ENCODE assay signal across 8 cellular contexts in the genomic region with DNA sequence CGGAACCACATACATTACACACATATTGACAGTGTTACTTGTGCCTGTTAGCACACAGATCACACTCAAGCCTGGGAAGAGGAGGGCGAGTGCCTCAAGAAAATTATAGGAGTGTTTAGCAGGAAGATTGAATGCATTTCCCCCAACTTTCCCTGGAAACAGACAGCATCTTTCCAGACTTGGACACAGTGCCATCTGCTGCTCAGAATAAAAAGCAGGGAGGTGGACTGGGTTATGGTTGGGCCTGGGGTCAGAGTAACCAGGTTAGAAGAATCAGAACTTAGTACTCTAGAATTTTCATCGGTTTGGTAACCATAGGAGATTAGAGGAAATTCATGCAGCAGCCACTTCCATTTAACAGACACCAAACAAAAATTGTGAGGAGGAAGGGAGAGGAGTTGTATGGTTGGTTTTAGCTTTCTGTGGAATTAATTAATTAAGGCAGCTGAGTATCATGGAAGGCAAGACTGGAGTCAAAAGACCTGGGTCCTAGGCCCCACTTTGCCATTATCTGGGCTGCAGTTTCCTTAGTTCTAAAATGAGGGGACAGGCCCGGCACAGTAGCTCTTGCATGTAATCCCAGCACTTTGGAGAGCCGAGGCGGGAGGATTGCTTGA. TPM values are rescaled to one million over a fixed set of nuclear protein-coding genes. Genes with fewer than 3 reads are reported as not detected.
DNase-seq lines count a peak whose midpoint lies in the region; ATAC-seq, FAIRE-seq and TF ChIP-seq lines count a peak whose summit lies in the region.

No MANE protein-coding gene starts in this region.

- no peaks in the 10 kb centered on the region for H3K36me3 Mint-ChIP-seq in HFFc6 (ENCODE audit: low read depth)

- no TSS peak for BruUV-seq in HepG2 (replicated peaks; lab: Mats Ljungman, UMichigan)

- peaks cover 12% of the 10 kb centered on the region for H3K27me3 Mint-ChIP-seq in HFFc6 (ENCODE audit: insufficient read depth)

- peak; percentile 50 for FAIRE-seq in HepG2 (lab: Jason Lieb, UNC)

- no peaks in the 10 kb centered on the region for H3K4me1 Mint-ChIP-seq in HFFc6 (ENCODE audit: low read depth)

- no peak for TF ChIP-seq POLR2A in HepG2 (IDR thresholded peaks at IDR 0.05; ENCODE audit: insufficient read depth in 1 of 2, low read depth in 2 of 2, low read length in 2 of 2)

- POLR2A ChIA-PET in HepG2 (lab: Yijun Ruan, JAX): no interaction called here

- H3K9ac ChIP-seq in HepG2 (ENCODE audit: insufficient read depth, low read depth, low read length): no peak overlapping the region

- H3K9me3 ChIP-seq in HepG2 (ENCODE audit: low read length): no peaks in the 10 kb centered on the region

- in situ Hi-C loops in astrocyte of the spinal cord (cut with HindIII; ENCODE audit: low sequenced_read_pairs) (no loop called here), HepG2 (cut with HindIII; ENCODE audit: extremely low pct_ligation_motif_present, low pct_unique_long_range_greater_than_20kb) (no loop called here)

- TF ChIP-seq EP300 in HepG2 (IDR thresholded peaks at IDR 0.05; ENCODE audit: low read depth in 2 of 2, low read length in 2 of 2) (no peak), HepG2 (CRISPR knock-in tag; IDR thresholded peaks at IDR 0.05; ENCODE audit: borderline replicate concordance) (no peak)

- H4K20me1 ChIP-seq in HepG2 (ENCODE audit: insufficient read depth, low read length): no peaks in the 10 kb centered on the region

- CTCF ChIA-PET in HepG2 (lab: Yijun Ruan, JAX; ENCODE audit: low intra/inter-chr PET ratio, low total read pairs): no interaction called here

- H3K4me3 ChIP-seq in AG09309 (ENCODE audit: control insufficient read depth, low read depth, low read length) (no peak overlapping the region), astrocyte of the spinal cord (ENCODE audit: low read depth, low read length) (no peak overlapping the region), HepG2 (replicated peaks in 1 of 3; ENCODE audit: insufficient read depth in 1 of 3, low read depth in 2 of 3, low read length in 3 of 3) (no peak overlapping the region)

- H3K9me3 Mint-ChIP-seq in HFFc6: no peaks in the 10 kb centered on the region

- no peaks in the 10 kb centered on the region for H3K4me1 ChIP-seq in HepG2 (ENCODE audit: insufficient read depth, low read length)

- no peaks in the 10 kb centered on the region for H3K79me2 ChIP-seq in HepG2 (ENCODE audit: insufficient read depth, low read length)

- no peak overlapping the region for H2AFZ ChIP-seq in HepG2 (ENCODE audit: low read length)

- TF ChIP-seq RAD21 in HepG2 (CRISPR knock-in tag; IDR thresholded peaks at IDR 0.05): no peak

- H3K36me3 ChIP-seq in HepG2 (replicated peaks in 1 of 2; ENCODE audit: control insufficient read depth in 1 of 2, insufficient read depth in 2 of 2, low read length in 2 of 2): no peaks in the 10 kb centered on the region

- ATAC-seq in HepG2 (peak; percentile 75), GM21529 (IDR thresholded peaks at IDR 0.05; ENCODE audit: unreplicated experiment) (no peak), omental fat pad (ENCODE audit: low FRiP score) (no peak)

- no peak for DNase-seq in AG09309 (ENCODE audit: low read depth)
- DNase-seq in HFFc6: no peak
- peak; percentile 25 for DNase-seq in astrocyte of the spinal cord (ENCODE audit: low read depth, low spot score)
- no peak for DNase-seq in HepG2 (ENCODE audit: low spot score)
- no peak for DNase-seq in OCI-M1 (lab: John Stamatoyannopoulos, UW)
- DNase-seq in omental fat pad (ENCODE audit: low spot score): no peak
- DNase-seq in globus pallidus (ENCODE audit: low spot score): no peak

- WGBS in HepG2 (ENCODE audit: low lambda C conversion rate): 35% methylated on average over 6 of the region's 6 CpGs

- no peak overlapping the region for H3K4me3 Mint-ChIP-seq in HFFc6

- H3K27ac ChIP-seq in HepG2 (ENCODE audit: extremely low read length, insufficient read depth, low read length): no peak overlapping the region

- H3K4me2 ChIP-seq in HepG2 (ENCODE audit: low read depth, low read length): no peak overlapping the region

- intact Hi-C loops in HepG2 (cut with micrococcal nuclease; ENCODE audit: unreplicated experiment): no loop called here

- peaks cover 0 to 12% of the 10 kb centered on the region in 2 experiments; a peak in 3 of 5 replicates for H3K27me3 ChIP-seq in HepG2 (ENCODE audit: control insufficient read depth in 1 of 2, insufficient read depth in 2 of 2, low read length in 2 of 2)

- H3K27ac Mint-ChIP-seq in HFFc6: no peak overlapping the region

- TF ChIP-seq CTCF in AG09309 (IDR thresholded peaks at IDR 0.05; ENCODE audit: control insufficient read depth, insufficient read depth, low read depth, low read length, missing control alignments) (peak; percentile 41), HFFc6 (IDR thresholded peaks at IDR 0.05) (peak; percentile 68), astrocyte of the spinal cord (IDR thresholded peaks at IDR 0.05; ENCODE audit: low read depth, low read length) (peak; percentile 54), HepG2 (CRISPR knock-in tag; IDR thresholded peaks at IDR 0.05) (peak; percentile 54), omental fat pad (IDR thresholded peaks at IDR 0.05) (no peak)

TF ChIP-seq in HepG2, 621 proteins besides CTCF, POLR2A, EP300 and RAD21 (continues in another document):
- no peak for TF ChIP-seq KDM3A (CRISPR knock-in tag; IDR thresholded peaks at IDR 0.05; ENCODE audit: low read depth)

RNA-seq across cellular contexts. Expression of gene OPTN, which starts 43.4 kb away (rescaled TPM):
- 10 to 100 TPM; 79.9 to 90.3 (median 83.0) TPM for total RNA-seq in HFFc6 (2021; fragmentation: NEBNext Ultra II Directional; extraction: Animal tissue kit (Norgen Biotek cat#: 25700))
- total RNA-seq in HepG2 (2016; rRNA removed; fragmentation: Illumina TruSeq; extraction: Trizol): 13.4 and 16.9 TPM in 2 replicates
- total RNA-seq in HepG2 (2016; cell fraction: cytosol; rRNA removed; fragmentation: Illumina TruSeq; extraction: Trizol; ENCODE audit: low read depth): 11.6 and 11.9 TPM in 2 replicates
- 13.1 and 15.3 TPM in 2 replicates for total RNA-seq in HepG2 (2016; cell fraction: insoluble cytoplasmic fraction; rRNA removed; fragmentation: Illumina TruSeq; extraction: Trizol)
- 17.8 and 18.8 TPM in 2 replicates for total RNA-seq in HepG2 (2016; cell fraction: membrane; rRNA removed; fragmentation: Illumina TruSeq; extraction: Trizol)
- 6.5 and 7.6 TPM in 2 replicates for total RNA-seq in HepG2 (2016; cell fraction: nucleus; rRNA removed; fragmentation: Illumina TruSeq; extraction: Trizol)
- 46.6 and 48.0 TPM in 2 replicates for polyA plus RNA-seq in HepG2 (2011; rRNA removed)
- 19.2 and 26.0 TPM in 2 replicates for polyA plus RNA-seq in HepG2 (2011; cell fraction: cytosol; rRNA removed)
- polyA plus RNA-seq in HepG2 (2011; cell fraction: nucleus; rRNA removed): 19.2 and 23.7 TPM in 2 replicates
- 114 and 116 TPM in 2 replicates for polyA plus RNA-seq in HepG2 (2012)
- 18.1 and 18.2 TPM in 2 replicates for polyA plus RNA-seq in HepG2 (2016; cell fraction: cytosol; fragmentation: Illumina TruSeq; extraction: Trizol; ENCODE audit: low read depth)
- polyA plus RNA-seq in HepG2 (2016; cell fraction: insoluble cytoplasmic fraction; fragmentation: Illumina TruSeq; extraction: Trizol; ENCODE audit: low read depth): 18.4 and 22.2 TPM in 2 replicates
- 19.3 and 20.2 TPM in 2 replicates for polyA plus RNA-seq in HepG2 (2016; cell fraction: membrane; fragmentation: Illumina TruSeq; extraction: Trizol; ENCODE audit: low read depth)
- 16.6 and 18.0 TPM in 2 replicates for polyA plus RNA-seq in HepG2 (2016; cell fraction: nucleus; fragmentation: Illumina TruSeq; extraction: Trizol; ENCODE audit: insufficient read depth, low read depth)
- 20.0 and 23.0 TPM in 2 replicates for polyA minus RNA-seq in HepG2 (2011; rRNA and poly(A)+ RNA removed; ENCODE audit: low replicate concordance)
- 12.0 and 26.7 TPM in 2 replicates for polyA minus RNA-seq in HepG2 (2011; cell fraction: cytosol; rRNA and poly(A)+ RNA removed)
- 34.8 and 39.0 TPM in 2 replicates for polyA minus RNA-seq in HepG2 (2011; cell fraction: nucleus; rRNA and poly(A)+ RNA removed)
- 100 to 1,000 TPM in 1 of 4 donors, 10 to 100 TPM in 3; 59.6 to 123 (median 77.1) TPM for total RNA-seq in omental fat pad

RNA-seq across cellular contexts. Expression of gene CCDC3, which starts 55.1 kb away (rescaled TPM):
- under 1 TPM in 4 of 6 experiments, not detected in 2; 0.05 to 0.09 (median 0.07) TPM for total RNA-seq in HFFc6 (2021; fragmentation: NEBNext Ultra II Directional; extraction: Animal tissue kit (Norgen Biotek cat#: 25700))
- not detected in 2 replicates for total RNA-seq in HepG2 (2016; rRNA removed; fragmentation: Illumina TruSeq; extraction: Trizol)
- not detected in 2 replicates for total RNA-seq in HepG2 (2016; cell fraction: cytosol; rRNA removed; fragmentation: Illumina TruSeq; extraction: Trizol; ENCODE audit: low read depth)
- total RNA-seq in HepG2 (2016; cell fraction: insoluble cytoplasmic fraction; rRNA removed; fragmentation: Illumina TruSeq; extraction: Trizol): not detected in 2 replicates
- total RNA-seq in HepG2 (2016; cell fraction: membrane; rRNA removed; fragmentation: Illumina TruSeq; extraction: Trizol): not detected in 2 replicates
- not detected in 2 replicates for total RNA-seq in HepG2 (2016; cell fraction: nucleus; rRNA removed; fragmentation: Illumina TruSeq; extraction: Trizol)
- polyA plus RNA-seq in HepG2 (2011; rRNA removed): 0.03 TPM in 1 of 2 replicates, not detected in the other
- 0.03 TPM in 1 of 2 replicates, not detected in the other for polyA plus RNA-seq in HepG2 (2011; cell fraction: cytosol; rRNA removed)
- not detected in 2 replicates for polyA plus RNA-seq in HepG2 (2011; cell fraction: nucleus; rRNA removed)
- polyA plus RNA-seq in HepG2 (2012): 0.04 TPM in 1 of 2 replicates, not detected in the other
- not detected in 2 replicates for polyA plus RNA-seq in HepG2 (2016; cell fraction: cytosol; fragmentation: Illumina TruSeq; extraction: Trizol; ENCODE audit: low read depth)
- not detected in 2 replicates for polyA plus RNA-seq in HepG2 (2016; cell fraction: insoluble cytoplasmic fraction; fragmentation: Illumina TruSeq; extraction: Trizol; ENCODE audit: low read depth)
- not detected in 2 replicates for polyA plus RNA-seq in HepG2 (2016; cell fraction: membrane; fragmentation: Illumina TruSeq; extraction: Trizol; ENCODE audit: low read depth)
- polyA plus RNA-seq in HepG2 (2016; cell fraction: nucleus; fragmentation: Illumina TruSeq; extraction: Trizol; ENCODE audit: insufficient read depth, low read depth): not detected in 2 replicates
- polyA minus RNA-seq in HepG2 (2011; rRNA and poly(A)+ RNA removed; ENCODE audit: low replicate concordance): 0.09 TPM in 1 of 2 replicates, not detected in the other
- not detected in 2 replicates for polyA minus RNA-seq in HepG2 (2011; cell fraction: cytosol; rRNA and poly(A)+ RNA removed)
- polyA minus RNA-seq in HepG2 (2011; cell fraction: nucleus; rRNA and poly(A)+ RNA removed): not detected in 2 replicates
- 10 to 100 TPM; 23.5 to 77.8 (median 39.1) TPM for total RNA-seq in omental fat pad

Comparison
In these comparisons a context has a peak if more than half of its experiments do, and no peak if none do; other contexts are left out.
1. CTCF ChIP-seq: peak in AG09309 (single experiment), HFFc6 (single experiment), astrocyte of the spinal cord (single experiment) and HepG2 (single experiment); none in omental fat pad (0 of 3).
2. RNA of gene CCDC3, which starts 55.1 kb away (total RNA-seq): 23.5 to 77.8 TPM in omental fat pad; 0.05 to 0.09 TPM in HFFc6 and not detected in HepG2; every median in the first group is over 10 times any median in the second.